26 cellular contexts compared by ENCODE assay signal in genomic region chrX:46456125-46456922, GRCh38.
DNase-seq lines count a peak whose midpoint lies in the region; ATAC-seq, FAIRE-seq and TF ChIP-seq lines count a peak whose summit lies in the region.
"Had no signal": no experiment of that assay in that cellular context is flagged by ENCODE, and none has a peak within 500 bp of the region (broad histone marks: within the 10 kb centered on the region; RNA-seq: fewer than 3 reads in every experiment).

No MANE protein-coding gene starts in this region.

- no peaks in the 10 kb centered on the region for H3K9me3 ChIP-seq in heart right ventricle
- no peaks in the 10 kb centered on the region for H3K9me3 ChIP-seq in lung (ENCODE audit: control insufficient read depth in 2 of 2, insufficient read depth in 1 of 2, low read length in 1 of 2)
- H3K9me3 ChIP-seq: SJCRH30, transverse colon had no signal

- H3K27me3 ChIP-seq in heart right ventricle (peaks cover 0 to 21% (median 0%) of the 10 kb centered on the region in 7 donors), lung (ENCODE audit: control insufficient read depth, insufficient read depth) (no peaks in the 10 kb centered on the region)
- H3K27me3 ChIP-seq: SJCRH30, transverse colon had no signal

- POLR2A ChIA-PET in RWPE1 (lab: Yijun Ruan, JAX; ENCODE audit: low non-redundant PET): no interaction called here

- H3K36me3 ChIP-seq in heart right ventricle (peaks cover 0 to 39% (median 0%) of the 10 kb centered on the region in 9 donors), lung (ENCODE audit: control insufficient read depth in 2 of 2, insufficient read depth in 2 of 2, low read length in 2 of 2) (no peaks in the 10 kb centered on the region)
- H3K36me3 ChIP-seq: SJCRH30, transverse colon had no signal

- CTCF ChIA-PET in RWPE1 (lab: Yijun Ruan, JAX): no interaction called here

- WGBS in heart right ventricle, 2 donors: 33 to 35% methylated on average over 3 of the region's 3 CpGs
- 14 to 60% methylated on average over 3 of the region's 3 CpGs for WGBS in lung, 2 donors

- ATAC-seq in heart right ventricle (peak; percentile 38 to 87 (median 65)), lung (ENCODE audit: insufficient read depth, low FRiP score) (peak; percentile 19), GM21390 (IDR thresholded peaks at IDR 0.05; ENCODE audit: unreplicated experiment) (no peak)
- ATAC-seq: activated T-cell treated with anti-CD3 and anti-CD28 coated beads, Interleukin-2, amount 50 U/mL, for 72 hours; left lobe of liver; PC-3 had no signal

- H3K27ac ChIP-seq in heart right ventricle (peak overlapping the region in 5 of 10 donors; percentile 15 to 48 (median 35)), lung (ENCODE audit: low read depth in 1 of 2, low read length in 1 of 2) (peak overlapping the region in 1 of 2 donors; percentile 22), RWPE1 (no peak overlapping the region)
- H3K27ac ChIP-seq: dorsolateral prefrontal cortex, epithelial cell of prostate, GM23248, SJCRH30, transverse colon had no signal

- H3K4me1 ChIP-seq in heart right ventricle (peaks cover 0 to 7% (median 0%) of the 10 kb centered on the region in 9 donors), lung (ENCODE audit: control insufficient read depth in 2 of 2, insufficient read depth in 2 of 2, low read length in 2 of 2) (peaks cover 0 to 5% of the 10 kb centered on the region in 2 donors)
- H3K4me1 ChIP-seq: SJCRH30, transverse colon had no signal

- intact Hi-C loops in heart right ventricle (cut with DNase I): no loop called here

- peak; percentile 91 for FAIRE-seq in G401.6 (lab: Jason Lieb, UNC)
- FAIRE-seq: TTC549 had no signal

- DNase-seq in RKO (ENCODE audit: low spot score) (peak; percentile 2), heart right ventricle (peak in 1 of 2 donors; percentile 29), lung (ENCODE audit: low spot score) (no peak), C1 segment of cervical spinal cord (lab: John Stamatoyannopoulos, UW) (no peak), RWPE1 (ENCODE audit: low spot score) (no peak)
- no peak for DNase-seq in activated CD4-positive, alpha-beta T cell treated with anti-CD3 and anti-CD28 coated beads, Interleukin-2, amount 50 U/mL, for 48 hours
- DNase-seq: activated CD4-positive, CD25-positive, alpha-beta regulatory T cell treated with anti-CD3 and anti-CD28 coated beads, Interleukin-2, amount 50 U/mL, for 72 hours; activated naive CD4-positive, alpha-beta T cell treated with anti-CD3 and anti-CD28 coated beads, Interleukin-2, amount 10 ng/mL, durations not matched to agents 7 days and 5 days; activated T-cell treated with anti-CD3 and anti-CD28 coated beads, Interleukin-2, amount 50 U/mL, for 72 hours; amniotic stem cell; CD4-positive, CD25-positive, alpha-beta regulatory T cell; dorsolateral prefrontal cortex; GM23248; HFFc6; IMR-90; NCI-H1417; NCI-H2107; NCI-H510A treated with DMSO at 0.1 percent for 48 hours; PC-3; SJCRH30; transverse colon had no signal

- TF ChIP-seq CTCF in heart right ventricle (IDR thresholded peaks at IDR 0.05): no peak
- TF ChIP-seq CTCF in lung (IDR thresholded peaks at IDR 0.05; ENCODE audit: control extremely low read depth, extremely low read depth): no peak
- no peak for TF ChIP-seq CTCF in RWPE1 (conservative IDR thresholded peaks at IDR 0.05; ENCODE audit: low read depth)

- H3K4me3 ChIP-seq in heart right ventricle (no peak overlapping the region), lung (no peak overlapping the region)
- H3K4me3 ChIP-seq: dorsolateral prefrontal cortex, GM23248, SJCRH30, transverse colon had no signal
